Comparison of ENCODE assay signal across 15 cellular contexts in the genomic region with DNA sequence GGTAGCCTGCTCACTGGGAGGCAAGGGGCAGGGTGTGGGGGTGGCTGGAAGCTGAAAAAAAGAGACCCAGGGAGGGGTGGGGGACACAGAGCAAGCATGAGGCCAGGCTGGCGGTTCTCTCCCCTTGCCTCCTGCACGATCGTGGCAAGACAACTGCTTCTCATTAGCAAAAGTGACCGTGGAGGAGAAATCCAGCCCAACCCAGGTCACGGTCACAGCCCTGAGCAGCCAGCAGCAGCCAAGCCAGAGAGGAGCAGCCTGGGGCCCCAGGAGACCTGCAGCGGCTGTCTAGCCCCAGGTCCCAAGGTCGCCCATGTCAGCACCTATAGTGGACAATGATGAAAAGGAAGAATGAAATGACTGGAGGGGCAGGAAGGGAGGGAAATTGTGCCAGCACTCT.
DNase-seq lines count a peak whose midpoint lies in the region; ATAC-seq and TF ChIP-seq lines count a peak whose summit lies in the region.
"Had no signal": no experiment of that assay in that cellular context is flagged by ENCODE, and none has a peak within 500 bp of the region (broad histone marks: within the 10 kb centered on the region; RNA-seq: fewer than 3 reads in every experiment).

No MANE protein-coding gene starts in this region.

- H3K27ac ChIP-seq in endodermal cell (ENCODE audit: low read depth, low read length) = no peak overlapping the region
- no peak overlapping the region for H3K27ac ChIP-seq in OCI-LY7 (ENCODE audit: low read depth, low read length, poor library complexity, severe bottlenecking)
- H3K27ac ChIP-seq: BLaER1 treated with 17β-estradiol and CSF1 and Interleukin-3, amounts not matched to agents 10 nM and 100 nM had no signal

- H3K9me3 Mint-ChIP-seq in activated CD4-positive, alpha-beta T cell treated with anti-CD3 and anti-CD28 coated beads, Interleukin-2, amount 10 ng/mL, durations not matched to agents 24 days and 14 days = no peaks in the 10 kb centered on the region
- no peaks in the 10 kb centered on the region for H3K9me3 Mint-ChIP-seq in endodermal cell
- H3K9me3 Mint-ChIP-seq in stimulated activated effector memory CD8-positive, alpha-beta T cell treated with anti-CD3 and anti-CD28 coated beads, Interleukin-12 subunit alpha, Interleukin-12 subunit beta, amount 100 ng/mL, for 72 hours = no peaks in the 10 kb centered on the region

- H3K27me3 ChIP-seq in endodermal cell (ENCODE audit: control insufficient read depth, insufficient read depth, low read length, poor library complexity, severe bottlenecking) = no peaks in the 10 kb centered on the region
- H3K27me3 ChIP-seq: BLaER1 treated with 17β-estradiol and CSF1 and Interleukin-3, amounts not matched to agents 10 nM and 100 nM had no signal

- H3K4me1 ChIP-seq in endodermal cell (ENCODE audit: control insufficient read depth, insufficient read depth, low read length) (peaks cover 5% of the 10 kb centered on the region), OCI-LY7 (ENCODE audit: insufficient read depth, low read length, poor library complexity, severe bottlenecking) (no peaks in the 10 kb centered on the region)
- H3K4me1 ChIP-seq: HAP-1 had no signal

- POLR2A ChIA-PET in GM10248 (lab: Yijun Ruan, JAX) = no interaction called here
- POLR2A ChIA-PET in OCI-LY7 (lab: Charles Lee) = no interaction called here

- H3K27me3 Mint-ChIP-seq in activated CD4-positive, alpha-beta T cell treated with anti-CD3 and anti-CD28 coated beads, Interleukin-2, amount 10 ng/mL, durations not matched to agents 24 days and 14 days = peaks cover 10% of the 10 kb centered on the region
- peaks cover 16% of the 10 kb centered on the region for H3K27me3 Mint-ChIP-seq in endodermal cell (ENCODE audit: insufficient read depth)
- H3K27me3 Mint-ChIP-seq: CD4-positive, CD25-positive, alpha-beta regulatory T cell had no signal

- no peak overlapping the region for H2AFZ ChIP-seq in OCI-LY7 (ENCODE audit: low read length)

- no peak overlapping the region for H3K9ac ChIP-seq in endodermal cell (ENCODE audit: extremely low read depth, low read length, poor library complexity, severe bottlenecking)
- H3K9ac ChIP-seq: BLaER1 treated with 17β-estradiol and CSF1 and Interleukin-3, amounts not matched to agents 10 nM and 100 nM had no signal

- WGBS in endodermal cell (ENCODE audit: insufficient coverage in 1 of 2, insufficient read length in 1 of 2), 2 experiments = 87 to 92% methylated on average over 4 to 7 of the region's 7 CpGs

- H3K9me2 ChIP-seq in OCI-LY7 (ENCODE audit: insufficient read depth, low read length) = no peaks in the 10 kb centered on the region

- H3K79me2 ChIP-seq in OCI-LY7 (ENCODE audit: insufficient read depth, low read depth, low read length) = no peaks in the 10 kb centered on the region

- H3K4me3 ChIP-seq in endodermal cell (ENCODE audit: low read length) (no peak overlapping the region), OCI-LY7 (ENCODE audit: low read depth, low read length, poor library complexity, severe bottlenecking) (no peak overlapping the region)
- H3K4me3 ChIP-seq: BLaER1 treated with 17β-estradiol and CSF1 and Interleukin-3, amounts not matched to agents 10 nM and 100 nM; HAP-1 had no signal

- H3K4me3 Mint-ChIP-seq in activated CD4-positive, alpha-beta T cell treated with anti-CD3 and anti-CD28 coated beads, Interleukin-2, amount 10 ng/mL, durations not matched to agents 24 days and 14 days = no peak overlapping the region
- no peak overlapping the region for H3K4me3 Mint-ChIP-seq in endodermal cell
- no peak overlapping the region for H3K4me3 Mint-ChIP-seq in stimulated activated effector memory CD8-positive, alpha-beta T cell treated with anti-CD3 and anti-CD28 coated beads, Interleukin-12 subunit alpha, Interleukin-12 subunit beta, amount 100 ng/mL, for 72 hours
- H3K4me3 Mint-ChIP-seq: CD4-positive, CD25-positive, alpha-beta regulatory T cell; IgD-negative memory B cell had no signal

- no peaks in the 10 kb centered on the region for H3K36me3 Mint-ChIP-seq in activated CD4-positive, alpha-beta T cell treated with anti-CD3 and anti-CD28 coated beads, Interleukin-2, amount 10 ng/mL, durations not matched to agents 24 days and 14 days (ENCODE audit: low read depth)
- no peaks in the 10 kb centered on the region for H3K36me3 Mint-ChIP-seq in endodermal cell (ENCODE audit: low read depth)
- no peaks in the 10 kb centered on the region for H3K36me3 Mint-ChIP-seq in stimulated activated effector memory CD8-positive, alpha-beta T cell treated with anti-CD3 and anti-CD28 coated beads, Interleukin-12 subunit alpha, Interleukin-12 subunit beta, amount 100 ng/mL, for 72 hours
- H3K36me3 Mint-ChIP-seq: CD4-positive, CD25-positive, alpha-beta regulatory T cell had no signal

- no peak overlapping the region for H3K27ac Mint-ChIP-seq in activated CD4-positive, alpha-beta T cell treated with anti-CD3 and anti-CD28 coated beads, Interleukin-2, amount 10 ng/mL, durations not matched to agents 24 days and 14 days
- H3K27ac Mint-ChIP-seq in endodermal cell = peak overlapping the region; percentile 5
- peak overlapping the region; percentile 64 for H3K27ac Mint-ChIP-seq in stimulated activated effector memory CD8-positive, alpha-beta T cell treated with anti-CD3 and anti-CD28 coated beads, Interleukin-12 subunit alpha, Interleukin-12 subunit beta, amount 100 ng/mL, for 72 hours
- H3K27ac Mint-ChIP-seq: CD4-positive, CD25-positive, alpha-beta regulatory T cell; IgD-negative memory B cell had no signal

- H4K20me1 ChIP-seq in OCI-LY7 (ENCODE audit: insufficient read depth, low read length) = no peaks in the 10 kb centered on the region
- H4K20me1 ChIP-seq: BLaER1 treated with 17β-estradiol and CSF1 and Interleukin-3, amounts not matched to agents 10 nM and 100 nM had no signal

- CTCF ChIA-PET in GM10248 (lab: Yijun Ruan, JAX) = interaction anchor here (5.2 to 15.4 kb wide), 2 partner anchors 14 to 167 kb away, joined by 35 to 259 read pairs; no protein-coding TSS in a partner anchor
- CTCF ChIA-PET in OCI-LY7 (lab: Charles Lee; ENCODE audit: unreplicated experiment) = no interaction called here

- ATAC-seq in stimulated activated effector memory CD8-positive, alpha-beta T cell treated with anti-CD3 and anti-CD28 coated beads, Interleukin-12 subunit alpha, Interleukin-12 subunit beta, amount 100 ng/mL, for 72 hours = no peak

- H3K36me3 ChIP-seq in endodermal cell (ENCODE audit: control insufficient read depth, insufficient read depth, low read length) (no peaks in the 10 kb centered on the region), OCI-LY7 (ENCODE audit: insufficient read depth, low read length) (no peaks in the 10 kb centered on the region)
- H3K36me3 ChIP-seq: BLaER1 treated with 17β-estradiol and CSF1 and Interleukin-3, amounts not matched to agents 10 nM and 100 nM; HAP-1 had no signal

- DNase-seq in activated CD4-positive, alpha-beta T cell treated with anti-CD3 and anti-CD28 coated beads, Interleukin-2, amount 10 ng/mL, durations not matched to agents 24 days and 14 days = peak; percentile 45
- DNase-seq in activated CD4-positive, alpha-beta T cell treated with anti-CD3 and anti-CD28 coated beads for 48 hours = no peak
- DNase-seq in GM10248 (ENCODE audit: extremely low spot score) (peak; percentile 8), endodermal cell (peak; percentile 46), OCI-M2 (lab: John Stamatoyannopoulos, UW; ENCODE audit: unreplicated experiment) (no peak), NCI-H82 (lab: John Stamatoyannopoulos, UW) (no peak), OCI-LY7 (ENCODE audit: low spot score) (no peak)
- DNase-seq in stimulated activated effector memory CD8-positive, alpha-beta T cell treated with anti-CD3 and anti-CD28 coated beads, Interleukin-12 subunit alpha, Interleukin-12 subunit beta, amount 100 ng/mL, for 72 hours (ENCODE audit: low spot score in 2 of 2) = no peak
- DNase-seq: 8988T; CD4-positive, CD25-positive, alpha-beta regulatory T cell; DMS53; GOT3 had no signal

- BruUV-seq in OCI-LY7 (replicated peaks; lab: Mats Ljungman, UMichigan) = no TSS peak

- H3K4me1 Mint-ChIP-seq in activated CD4-positive, alpha-beta T cell treated with anti-CD3 and anti-CD28 coated beads, Interleukin-2, amount 10 ng/mL, durations not matched to agents 24 days and 14 days = no peaks in the 10 kb centered on the region
- peaks cover 33% of the 10 kb centered on the region for H3K4me1 Mint-ChIP-seq in endodermal cell
- H3K4me1 Mint-ChIP-seq in stimulated activated effector memory CD8-positive, alpha-beta T cell treated with anti-CD3 and anti-CD28 coated beads, Interleukin-12 subunit alpha, Interleukin-12 subunit beta, amount 100 ng/mL, for 72 hours = peaks cover 12% of the 10 kb centered on the region
- H3K4me1 Mint-ChIP-seq: IgD-negative memory B cell had no signal

- intact Hi-C loops in activated CD4-positive, alpha-beta T cell treated with anti-CD3 and anti-CD28 coated beads, Interleukin-2, amount 10 ng/mL, durations not matched to agents 24 days and 14 days (cut with micrococcal nuclease) = no loop called here
- intact Hi-C loops in OCI-LY7 (cut with micrococcal nuclease; ENCODE audit: unreplicated experiment) = no loop called here

- H3K4me2 ChIP-seq in OCI-LY7 (ENCODE audit: low read length) = no peak overlapping the region
- H3K4me2 ChIP-seq: BLaER1 treated with 17β-estradiol and CSF1 and Interleukin-3, amounts not matched to agents 10 nM and 100 nM had no signal

- TF ChIP-seq CTCF in GM10248 (IDR thresholded peaks at IDR 0.05; ENCODE audit: control extremely low read depth, extremely low read depth, low read depth, missing control alignments) = no peak
- TF ChIP-seq CTCF in endodermal cell (conservative IDR thresholded peaks at IDR 0.05) = no peak
- TF ChIP-seq CTCF in OCI-LY7 (conservative IDR thresholded peaks at IDR 0.05; ENCODE audit: low read length) = no peak

- H3K9me3 ChIP-seq in endodermal cell (ENCODE audit: control insufficient read depth, low read length) (no peaks in the 10 kb centered on the region), OCI-LY7 (ENCODE audit: low read length) (no peaks in the 10 kb centered on the region)
- H3K9me3 ChIP-seq: BLaER1 treated with 17β-estradiol and CSF1 and Interleukin-3, amounts not matched to agents 10 nM and 100 nM; HAP-1 had no signal

Comparison
In these comparisons a context has a peak if more than half of its experiments do, and no peak if none do; other contexts are left out.
1. DNase-seq: peak in activated CD4-positive, alpha-beta T cell treated with anti-CD3 and anti-CD28 coated beads, Interleukin-2, amount 10 ng/mL, durations not matched to agents 24 days and 14 days (single experiment), GM10248 (single experiment) and endodermal cell (single experiment); none in activated CD4-positive, alpha-beta T cell treated with anti-CD3 and anti-CD28 coated beads for 48 hours (single experiment), stimulated activated effector memory CD8-positive, alpha-beta T cell treated with anti-CD3 and anti-CD28 coated beads, Interleukin-12 subunit alpha, Interleukin-12 subunit beta, amount 100 ng/mL, for 72 hours (0 of 2), OCI-M2 (single experiment), NCI-H82 (single experiment) and OCI-LY7 (single experiment).